ENCODE assay signal across 9 cellular contexts in the genomic region with DNA sequence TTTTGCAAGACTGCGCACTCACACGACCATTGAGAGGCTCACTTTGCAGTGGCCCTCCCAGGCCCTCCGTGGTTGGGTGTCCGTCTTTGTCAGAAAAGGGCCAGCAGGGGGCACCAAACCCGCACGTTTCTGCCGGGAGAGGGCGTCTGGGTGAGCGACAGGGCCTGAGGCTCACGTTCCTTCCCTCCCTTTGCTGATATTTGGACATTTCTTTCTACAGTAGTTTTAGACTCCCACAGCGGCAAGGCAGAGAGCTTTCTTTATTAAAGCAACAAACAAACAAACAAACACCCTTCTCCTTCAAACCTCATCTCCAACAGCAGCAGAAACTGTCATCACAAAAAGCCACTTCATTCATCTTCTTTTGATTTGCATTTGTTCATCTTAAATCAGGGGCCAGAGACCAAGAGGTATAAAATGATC.
DNase-seq lines count a peak whose midpoint lies in the region; ATAC-seq and TF ChIP-seq lines count a peak whose summit lies in the region.
"Had no signal": no experiment of that assay in that cellular context is flagged by ENCODE, and none has a peak within 500 bp of the region (broad histone marks: within the 10 kb centered on the region; RNA-seq: fewer than 3 reads in every experiment).

No MANE protein-coding gene starts in this region.

- H3K9me3 Mint-ChIP-seq in CD4-positive, CD25-positive, alpha-beta regulatory T cell, result no peaks in the 10 kb centered on the region
- no peaks in the 10 kb centered on the region for H3K9me3 Mint-ChIP-seq in activated CD4-positive, alpha-beta T cell treated with anti-CD3 and anti-CD28 coated beads, Interleukin-2, amount 10 ng/mL, durations not matched to agents 7 days and 5 days

- TF ChIP-seq CTCF in coronary artery (IDR thresholded peaks at IDR 0.05), result peak; percentile 43
- TF ChIP-seq CTCF in lung (IDR thresholded peaks at IDR 0.05; ENCODE audit: control extremely low read depth, extremely low read depth), result peak; percentile 92

- POLR2A ChIA-PET in activated CD4-positive, alpha-beta T cell treated with anti-CD3 and anti-CD28 coated beads, Interleukin-2, amount 10 ng/mL, durations not matched to agents 7 days and 5 days (lab: Charles Lee), result no interaction called here

- H3K36me3 ChIP-seq in CD4-positive, CD25-positive, alpha-beta regulatory T cell (ENCODE audit: control insufficient read depth, insufficient read depth, low read length), result no peaks in the 10 kb centered on the region
- H3K36me3 ChIP-seq in lung (ENCODE audit: control insufficient read depth in 2 of 2, insufficient read depth in 2 of 2, low read length in 2 of 2), result no peaks in the 10 kb centered on the region

- no peaks in the 10 kb centered on the region for H3K27me3 ChIP-seq in CD4-positive, CD25-positive, alpha-beta regulatory T cell (ENCODE audit: control insufficient read depth, insufficient read depth, low read length)
- H3K27me3 ChIP-seq in lung (ENCODE audit: control insufficient read depth, insufficient read depth), result no peaks in the 10 kb centered on the region

- H3K36me3 Mint-ChIP-seq in CD4-positive, CD25-positive, alpha-beta regulatory T cell, result no peaks in the 10 kb centered on the region
- H3K36me3 Mint-ChIP-seq in activated CD4-positive, alpha-beta T cell treated with anti-CD3 and anti-CD28 coated beads, Interleukin-2, amount 10 ng/mL, durations not matched to agents 7 days and 5 days (ENCODE audit: low read depth), result no peaks in the 10 kb centered on the region

- H3K27ac ChIP-seq in CD4-positive, CD25-positive, alpha-beta regulatory T cell (ENCODE audit: insufficient read depth, low read length, poor library complexity, severe bottlenecking), result no peak overlapping the region
- H3K27ac ChIP-seq in coronary artery, result no peak overlapping the region
- no peak overlapping the region for H3K27ac ChIP-seq in lung (ENCODE audit: low read depth in 1 of 2, low read length in 1 of 2)
- H3K27ac ChIP-seq: SK-N-MC had no signal

- no peak overlapping the region for H3K4me3 Mint-ChIP-seq in CD4-positive, CD25-positive, alpha-beta regulatory T cell
- H3K4me3 Mint-ChIP-seq in activated CD4-positive, alpha-beta T cell treated with anti-CD3 and anti-CD28 coated beads, Interleukin-2, amount 10 ng/mL, durations not matched to agents 7 days and 5 days, result no peak overlapping the region

- CTCF ChIA-PET in activated CD4-positive, alpha-beta T cell treated with anti-CD3 and anti-CD28 coated beads, Interleukin-2, amount 10 ng/mL, durations not matched to agents 7 days and 5 days (lab: Charles Lee), result interaction anchor here (0.7 to 3.4 kb wide), 9 partner anchors 9 to 409 kb away, joined by 3 to 21 read pairs (median 4); no protein-coding TSS in a partner anchor

- DNase-seq in CD4-positive, CD25-positive, alpha-beta regulatory T cell, result peak; percentile 65 to 80 (median 77)
- DNase-seq in NCI-H524 (lab: John Stamatoyannopoulos, UW) (peak; percentile 46 to 82), coronary artery (ENCODE audit: low spot score) (peak; percentile 81), lung (ENCODE audit: low spot score) (peak; percentile 88)
- DNase-seq in activated CD4-positive, alpha-beta T cell treated with anti-CD3 and anti-CD28 coated beads, Interleukin-2, amount 10 ng/mL, durations not matched to agents 7 days and 5 days, result peak; percentile 88
- peak; percentile 55 to 65 for DNase-seq in stimulated activated CD8-positive, alpha-beta memory T cell treated with anti-CD3 and anti-CD28 coated beads, Interleukin-15, amount 100 ng/mL, for 4 hours (ENCODE audit: low read depth in 2 of 2)

- no peaks in the 10 kb centered on the region for H3K9me3 ChIP-seq in CD4-positive, CD25-positive, alpha-beta regulatory T cell (ENCODE audit: control insufficient read depth in 2 of 2, low read length in 2 of 2)
- no peaks in the 10 kb centered on the region for H3K9me3 ChIP-seq in lung (ENCODE audit: control insufficient read depth in 2 of 2, insufficient read depth in 1 of 2, low read length in 1 of 2)

- H3K4me1 ChIP-seq in CD4-positive, CD25-positive, alpha-beta regulatory T cell (ENCODE audit: control insufficient read depth, insufficient read depth, low read length, poor library complexity, severe bottlenecking), result peaks cover 5% of the 10 kb centered on the region
- peaks cover 0 to 2% of the 10 kb centered on the region in 2 donors for H3K4me1 ChIP-seq in lung (ENCODE audit: control insufficient read depth in 2 of 2, insufficient read depth in 2 of 2, low read length in 2 of 2)

- no peak overlapping the region for H3K4me3 ChIP-seq in CD4-positive, CD25-positive, alpha-beta regulatory T cell (ENCODE audit: low read depth, low read length)
- no peak overlapping the region for H3K4me3 ChIP-seq in coronary artery
- H3K4me3 ChIP-seq in lung, result no peak overlapping the region
- H3K4me3 ChIP-seq: SK-N-MC had no signal

- WGBS in lung, 2 donors, result 4 to 8% methylated on average over 11 of the region's 11 CpGs

- peak; percentile 83 to 87 for ATAC-seq in CD4-positive, CD25-positive, alpha-beta regulatory T cell (ENCODE audit: low read depth in 2 of 2)
- ATAC-seq in GM19328 (IDR thresholded peaks at IDR 0.05; ENCODE audit: unreplicated experiment), result peak; percentile 83
- ATAC-seq in HG03378 (IDR thresholded peaks at IDR 0.05; ENCODE audit: unreplicated experiment), result peak; percentile 87
- peak; percentile 86 for ATAC-seq in lung (ENCODE audit: insufficient read depth, low FRiP score)

- H3K27ac Mint-ChIP-seq in CD4-positive, CD25-positive, alpha-beta regulatory T cell, result peak overlapping the region; percentile 2 to 83 (median 5)
- H3K27ac Mint-ChIP-seq in activated CD4-positive, alpha-beta T cell treated with anti-CD3 and anti-CD28 coated beads, Interleukin-2, amount 10 ng/mL, durations not matched to agents 7 days and 5 days, result no peak overlapping the region

- H3K27me3 Mint-ChIP-seq in CD4-positive, CD25-positive, alpha-beta regulatory T cell, result no peaks in the 10 kb centered on the region
- H3K27me3 Mint-ChIP-seq in activated CD4-positive, alpha-beta T cell treated with anti-CD3 and anti-CD28 coated beads, Interleukin-2, amount 10 ng/mL, durations not matched to agents 7 days and 5 days, result no peaks in the 10 kb centered on the region

- peaks cover 5 to 16% (median 8%) of the 10 kb centered on the region in 4 donors for H3K4me1 Mint-ChIP-seq in CD4-positive, CD25-positive, alpha-beta regulatory T cell
- H3K4me1 Mint-ChIP-seq in activated CD4-positive, alpha-beta T cell treated with anti-CD3 and anti-CD28 coated beads, Interleukin-2, amount 10 ng/mL, durations not matched to agents 7 days and 5 days, result peaks cover 25% of the 10 kb centered on the region
